ENCODE assay signal across 8 cellular contexts in the genomic region with DNA sequence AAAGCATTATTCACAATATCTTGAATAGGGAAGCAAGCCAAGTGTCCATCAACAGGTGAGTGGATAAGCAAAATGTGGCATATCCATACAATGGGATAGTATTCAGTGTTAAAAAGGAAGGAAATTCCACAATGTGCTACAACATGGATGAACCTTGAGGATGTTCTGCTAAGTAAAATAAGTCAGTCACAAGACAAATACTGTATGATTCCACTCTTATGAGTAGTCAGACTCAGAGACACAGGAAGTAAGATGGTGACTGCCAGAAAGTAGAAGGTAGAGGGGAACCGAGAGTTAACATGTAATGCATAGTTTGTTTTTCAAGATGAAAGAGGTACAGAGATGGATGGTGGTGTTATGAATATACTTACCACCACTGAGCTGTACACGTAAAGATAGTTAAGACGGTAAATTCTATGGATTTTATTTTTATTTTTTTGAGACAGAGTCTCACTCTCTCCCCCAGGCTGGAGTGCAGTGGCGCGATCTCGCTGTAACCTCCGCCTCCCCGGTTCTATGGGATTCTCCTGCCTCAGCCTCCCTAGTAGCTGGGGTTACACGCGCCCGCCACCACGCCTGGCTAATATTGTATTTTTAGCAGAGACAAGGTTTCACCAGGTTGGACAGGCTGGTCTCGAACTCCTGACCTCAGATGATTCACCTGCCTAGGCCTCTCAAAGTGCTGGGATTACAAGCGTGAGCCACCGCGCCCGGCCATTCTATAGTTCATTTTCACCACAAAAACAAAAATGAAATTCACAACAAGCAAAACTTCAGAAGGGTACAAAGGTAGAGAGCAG. TPM values are rescaled to one million over a fixed set of nuclear protein-coding genes. Genes with fewer than 3 reads are reported as not detected.
DNase-seq lines count a peak whose midpoint lies in the region; ATAC-seq and TF ChIP-seq lines count a peak whose summit lies in the region.

No MANE protein-coding gene starts in this region.

- no peak for DNase-seq in activated CD4-positive, CD25-positive, alpha-beta regulatory T cell (lab: John Stamatoyannopoulos, UW)
- DNase-seq in NAMALWA (ENCODE audit: low spot score) (peak; percentile 73), astrocyte of the spinal cord (ENCODE audit: low read depth, low spot score) (no peak), memory B cell (ENCODE audit: low spot score in 2 of 2) (no peak), HPDE6-E6E7 (ENCODE audit: extremely low spot score) (no peak)

- H3K27ac ChIP-seq in temporal lobe (ENCODE audit: low read depth, low read length), result peak overlapping the region; percentile 91

- no peak for TF ChIP-seq CTCF in astrocyte of the spinal cord (IDR thresholded peaks at IDR 0.05; ENCODE audit: low read depth, low read length)

- in situ Hi-C loops in astrocyte of the spinal cord (cut with HindIII; ENCODE audit: low sequenced_read_pairs), result no loop called here

- H3K9me3 Mint-ChIP-seq in memory B cell, result no peaks in the 10 kb centered on the region

- peak overlapping the region; percentile 95 for H3K4me3 Mint-ChIP-seq in memory B cell

- H3K27me3 Mint-ChIP-seq in memory B cell, result no peaks in the 10 kb centered on the region

- peak overlapping the region; percentile 50 for H3K4me3 ChIP-seq in astrocyte of the spinal cord (ENCODE audit: low read depth, low read length)

- H3K4me1 Mint-ChIP-seq in memory B cell, result peaks cover 22% of the 10 kb centered on the region

- H3K27ac Mint-ChIP-seq in memory B cell, result peak overlapping the region; percentile 92

- H3K36me3 Mint-ChIP-seq in memory B cell, result no peaks in the 10 kb centered on the region

- ATAC-seq in activated CD4-positive, CD25-positive, alpha-beta regulatory T cell treated with anti-CD3 and anti-CD28 coated beads, Interleukin-2, amount 50 U/mL, for 24 hours, result peak; percentile 62 to 68
- ATAC-seq in memory B cell (ENCODE audit: low read depth) (peak; percentile 25), GM19467 (IDR thresholded peaks at IDR 0.05; ENCODE audit: unreplicated experiment) (no peak)

RNA-seq across cellular contexts. Expression of a gene that starts 1.0 kb away (rescaled TPM):
- total RNA-seq in temporal lobe, result 12.5 TPM

RNA-seq across cellular contexts. Expression of a gene that starts 31.9 kb away (rescaled TPM):
- total RNA-seq in temporal lobe, result 39.1 TPM
